In the genomic region with DNA sequence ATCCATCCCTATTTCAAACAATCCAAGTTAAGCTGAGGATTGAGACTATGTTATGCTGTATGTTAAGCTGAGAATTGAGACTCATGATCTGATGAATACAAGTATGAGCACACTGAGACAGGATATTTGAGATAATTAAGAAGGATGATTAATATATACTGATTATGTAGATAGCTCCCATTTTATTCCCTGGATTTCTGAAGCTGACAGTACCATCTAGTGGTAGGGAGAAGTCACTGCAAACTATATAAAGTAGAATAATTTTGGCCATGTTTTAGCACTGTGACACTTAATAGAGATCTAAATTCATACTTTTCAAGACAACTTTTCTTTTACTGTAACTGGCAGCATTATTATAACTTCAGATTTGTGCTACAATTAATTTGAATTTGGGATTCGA, we compare ENCODE assay signal across 9 cellular contexts. TPM values are rescaled to one million over a fixed set of nuclear protein-coding genes. Genes with fewer than 3 reads are reported as not detected.
DNase-seq lines count a peak whose midpoint lies in the region; ATAC-seq, FAIRE-seq and TF ChIP-seq lines count a peak whose summit lies in the region.
"Had no signal": no experiment of that assay in that cellular context is flagged by ENCODE, and none has a peak within 500 bp of the region (broad histone marks: within the 10 kb centered on the region; RNA-seq: fewer than 3 reads in every experiment).

No MANE protein-coding gene starts in this region.

- no peaks in the 10 kb centered on the region for H3K27me3 Mint-ChIP-seq in natural killer cell (ENCODE audit: low read depth in 2 of 2)
- H3K27me3 Mint-ChIP-seq in natural killer cell treated with Interleukin-12 subunit alpha and Interleukin-12 subunit beta and Interleukin-15 and Interleukin-18, amount 100 ng/mL, for 72 hours = peaks cover 0 to 7% of the 10 kb centered on the region in 2 donors

- H3K9me3 Mint-ChIP-seq in natural killer cell = no peaks in the 10 kb centered on the region
- H3K9me3 Mint-ChIP-seq in natural killer cell treated with Interleukin-12 subunit alpha and Interleukin-12 subunit beta and Interleukin-15 and Interleukin-18, amount 100 ng/mL, for 72 hours = no peaks in the 10 kb centered on the region

- H3K27ac Mint-ChIP-seq in natural killer cell = no peak overlapping the region
- no peak overlapping the region for H3K27ac Mint-ChIP-seq in natural killer cell treated with Interleukin-12 subunit alpha and Interleukin-12 subunit beta and Interleukin-15 and Interleukin-18, amount 100 ng/mL, for 72 hours

- H3K4me1 ChIP-seq in foreskin keratinocyte (no peaks in the 10 kb centered on the region), vagina (no peaks in the 10 kb centered on the region)

- no peak overlapping the region for H3K27ac ChIP-seq in foreskin keratinocyte
- no peak overlapping the region for H3K27ac ChIP-seq in vagina

- H3K36me3 Mint-ChIP-seq in natural killer cell = no peaks in the 10 kb centered on the region
- H3K36me3 Mint-ChIP-seq in natural killer cell treated with Interleukin-12 subunit alpha and Interleukin-12 subunit beta and Interleukin-15 and Interleukin-18, amount 100 ng/mL, for 72 hours = peaks cover 4% of the 10 kb centered on the region

- no peak for TF ChIP-seq POLR2A in vagina (IDR thresholded peaks at IDR 0.05)

- H3K9me3 ChIP-seq in vagina = no peaks in the 10 kb centered on the region

- H3K4me1 Mint-ChIP-seq in natural killer cell = peaks cover 0 to 12% of the 10 kb centered on the region in 2 donors
- H3K4me1 Mint-ChIP-seq in natural killer cell treated with Interleukin-12 subunit alpha and Interleukin-12 subunit beta and Interleukin-15 and Interleukin-18, amount 100 ng/mL, for 72 hours (ENCODE audit: low read depth in 2 of 2) = peaks cover 0 to 7% of the 10 kb centered on the region in 2 donors

- intact Hi-C loops in natural killer cell (cut with micrococcal nuclease) = no loop called here
- intact Hi-C loops in vagina (cut with DNase I) = loop anchor here (10.0 kb wide), 1 partner anchor 1991 kb away; no protein-coding TSS in a partner anchor

- peak; percentile 81 for FAIRE-seq in RCC 7860 (lab: Jason Lieb, UNC)

- no peak overlapping the region for H3K4me3 ChIP-seq in vagina

- H3K36me3 ChIP-seq in vagina = no peaks in the 10 kb centered on the region

- ATAC-seq in natural killer cell = peak in 2 of 3 donors; percentile 42 to 46
- no peak for ATAC-seq in natural killer cell treated with Interleukin-12 subunit alpha and Interleukin-12 subunit beta and Interleukin-15 and Interleukin-18, amount 100 ng/mL, for 72 hours
- ATAC-seq in foreskin keratinocyte = peak; percentile 49
- ATAC-seq in HG02678 (IDR thresholded peaks at IDR 0.05; ENCODE audit: unreplicated experiment) = no peak

- no peak overlapping the region for H3K4me3 Mint-ChIP-seq in natural killer cell
- no peak overlapping the region for H3K4me3 Mint-ChIP-seq in natural killer cell treated with Interleukin-12 subunit alpha and Interleukin-12 subunit beta and Interleukin-15 and Interleukin-18, amount 100 ng/mL, for 72 hours

- DNase-seq in natural killer cell = no peak
- DNase-seq in natural killer cell treated with Interleukin-12 subunit alpha and Interleukin-12 subunit beta and Interleukin-15 and Interleukin-18, amount 100 ng/mL, for 72 hours (ENCODE audit: low spot score) = no peak
- DNase-seq in RCC 7860 (ENCODE audit: low spot score) = peak; percentile 13
- no peak for DNase-seq in foreskin keratinocyte
- DNase-seq in vagina (ENCODE audit: extremely low spot score in 2 of 2) = no peak
- DNase-seq in T1000 (lab: John Stamatoyannopoulos, UW) = no peak
- no peak for DNase-seq in DMS79 (lab: John Stamatoyannopoulos, UW)
- DNase-seq: stimulated activated CD4-positive, alpha-beta T cell treated with anti-CD3 and anti-CD28 coated beads, Interleukin-4, amount 100 ng/mL, for 24 hours had no signal

- H3K27me3 ChIP-seq in foreskin keratinocyte = no peaks in the 10 kb centered on the region
- H3K27me3 ChIP-seq in vagina = no peaks in the 10 kb centered on the region

- TF ChIP-seq CTCF in natural killer cell (IDR thresholded peaks at IDR 0.05) = peak; percentile 62
- TF ChIP-seq CTCF in foreskin keratinocyte (conservative IDR thresholded peaks at IDR 0.05) = peak; percentile 68
- TF ChIP-seq CTCF in vagina (IDR thresholded peaks at IDR 0.05) = peak; percentile 12 to 41 (median 38)

RNA-seq across cellular contexts. Expression of a gene that starts 23.1 kb away (rescaled TPM):
- total RNA-seq in natural killer cell (10 to 100 TPM; 16.0 to 21.4 (median 18.7) TPM), foreskin keratinocyte (31.3 and 31.5 TPM in 2 replicates), vagina (12.8 TPM)
- total RNA-seq in natural killer cell treated with Interleukin-12 subunit alpha and Interleukin-12 subunit beta and Interleukin-15 and Interleukin-18, amount 100 ng/mL, for 72 hours = 10 to 100 TPM; 26.7 to 27.8 TPM
- polyA plus RNA-seq in foreskin keratinocyte = 7.0 and 8.1 TPM in 2 replicates

Comparison
In these comparisons a context has a peak if more than half of its experiments do, and no peak if none do; other contexts are left out.
1. ATAC-seq: peak in natural killer cell (2 of 3) and foreskin keratinocyte (single experiment); none in natural killer cell treated with Interleukin-12 subunit alpha and Interleukin-12 subunit beta and Interleukin-15 and Interleukin-18, amount 100 ng/mL, for 72 hours (0 of 2) and HG02678 (single experiment).
2. Peak in every context shown above with its lines, with median percentiles within 50 percentile points of each other: CTCF ChIP-seq.